Comparison of ENCODE assay signal across 35 cellular contexts in the genomic region with DNA sequence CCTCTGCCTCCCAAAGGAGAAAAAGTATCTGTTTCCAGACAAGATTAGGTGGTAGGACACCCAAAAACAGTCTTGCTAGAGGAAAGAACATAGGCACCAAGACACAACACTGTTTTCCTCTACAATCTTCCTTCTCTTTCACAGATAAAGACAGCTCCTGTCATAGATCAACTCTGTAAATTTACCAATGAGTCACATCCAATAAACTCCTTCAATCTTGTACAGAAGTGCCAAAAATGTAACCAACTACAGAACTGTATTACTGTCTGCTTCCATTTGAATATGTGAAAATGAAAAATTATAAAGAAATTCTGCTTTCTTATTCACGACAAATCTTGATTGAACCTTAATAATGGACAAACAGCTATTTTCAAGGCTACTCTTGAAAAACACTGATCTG.
DNase-seq lines count a peak whose midpoint lies in the region; ATAC-seq and TF ChIP-seq lines count a peak whose summit lies in the region.
"Had no signal": no experiment of that assay in that cellular context is flagged by ENCODE, and none has a peak within 500 bp of the region (broad histone marks: within the 10 kb centered on the region; RNA-seq: fewer than 3 reads in every experiment).

No MANE protein-coding gene starts in this region.

- TF ChIP-seq CTCF in MCF 10A (IDR thresholded peaks at IDR 0.05; ENCODE audit: unreplicated experiment) (no peak), breast epithelium (IDR thresholded peaks at IDR 0.05) (no peak), PC-3 (conservative IDR thresholded peaks at IDR 0.05; ENCODE audit: low read depth, low read length) (no peak), Panc1 (IDR thresholded peaks at IDR 0.05) (no peak), osteoblast (IDR thresholded peaks at IDR 0.05; ENCODE audit: extremely low read depth, low read depth, low read length) (no peak), ovary (IDR thresholded peaks at IDR 0.05) (no peak)

- no peaks in the 10 kb centered on the region for H3F3A ChIP-seq in PC-3 (ENCODE audit: low read length, unreplicated experiment)

- DNase-seq in MCF 10A (ENCODE audit: unreplicated experiment) (no peak), breast epithelium (ENCODE audit: low spot score in 2 of 2) (no peak), PC-3 (peak; percentile 37), Panc1 (ENCODE audit: low read depth, low spot score) (no peak), osteoblast (ENCODE audit: insufficient read length, low spot score, missing footprints) (peak; percentile 68), NCI-H2171 (lab: John Stamatoyannopoulos, UW) (no peak), ovary (no peak)
- DNase-seq in activated CD4-positive, alpha-beta T cell treated with anti-CD3 and anti-CD28 coated beads for 48 hours: no peak
- DNase-seq: 8988T; ACHN; AML-193; BE2C; C1 segment of cervical spinal cord; Caco-2; Calu3; CD4-positive, alpha-beta memory T cell; CD4-positive, alpha-beta T cell; CD4-positive, CD25-positive, alpha-beta regulatory T cell; CD8-positive, alpha-beta memory T cell; CD8-positive, alpha-beta T cell; COR-L47; DMS 273 treated with DMSO at 0.1 percent for 48 hours; DMS153; DMS53; DMS79; DMS79 treated with DMSO at 0.1 percent for 48 hours; DND-41; EL had no signal

- no peak for TF ChIP-seq EP300 in ovary (IDR thresholded peaks at IDR 0.05)

- intact Hi-C loops in MCF 10A (cut with micrococcal nuclease) (no loop called here), breast epithelium (cut with DNase I; ENCODE audit: low total_unique reads) (no loop called here), PC-3 (cut with micrococcal nuclease) (no loop called here), Panc1 (cut with micrococcal nuclease; ENCODE audit: unreplicated experiment) (no loop called here), ovary (cut with DNase I) (no loop called here)

- H3K4me1 ChIP-seq in breast epithelium: no peaks in the 10 kb centered on the region
- no peaks in the 10 kb centered on the region for H3K4me1 ChIP-seq in PC-3 (ENCODE audit: insufficient read depth, low read length)
- H3K4me1 ChIP-seq in Panc1 (ENCODE audit: control insufficient read depth, insufficient read depth, low read length): no peaks in the 10 kb centered on the region
- H3K4me1 ChIP-seq in osteoblast (ENCODE audit: insufficient read depth, low read length): no peaks in the 10 kb centered on the region
- H3K4me1 ChIP-seq in ovary (ENCODE audit: insufficient read depth): no peaks in the 10 kb centered on the region
- H3K4me1 ChIP-seq: A549; BE2C; BLaER1; BLaER1 treated with 17β-estradiol and CSF1 and Interleukin-3, amounts not matched to agents 10 nM and 100 nM; Caco-2 had no signal

- H3K27me3 ChIP-seq in breast epithelium (no peaks in the 10 kb centered on the region), PC-3 (ENCODE audit: low read length) (no peaks in the 10 kb centered on the region), Panc1 (ENCODE audit: control insufficient read depth, insufficient read depth, low read length) (no peaks in the 10 kb centered on the region), osteoblast (ENCODE audit: insufficient read depth, low read length) (no peaks in the 10 kb centered on the region), ovary (no peaks in the 10 kb centered on the region)
- H3K27me3 ChIP-seq: BE2C; BLaER1; BLaER1 treated with 17β-estradiol and CSF1 and Interleukin-3, amounts not matched to agents 10 nM and 100 nM had no signal

- no peaks in the 10 kb centered on the region for H3K9me3 Mint-ChIP-seq in MCF 10A (ENCODE audit: unreplicated experiment)
- H3K9me3 Mint-ChIP-seq: CD8-positive, alpha-beta T cell had no signal

- H3K9me3 ChIP-seq in breast epithelium (no peaks in the 10 kb centered on the region), PC-3 (ENCODE audit: low read length) (no peaks in the 10 kb centered on the region), Panc1 (ENCODE audit: control insufficient read depth, insufficient read depth, low read depth, low read length) (no peaks in the 10 kb centered on the region; the same call in 1 of the 2 replicates), osteoblast (ENCODE audit: low read depth, low read length) (no peaks in the 10 kb centered on the region), ovary (no peaks in the 10 kb centered on the region)
- H3K9me3 ChIP-seq: A549; BE2C; BLaER1; BLaER1 treated with 17β-estradiol and CSF1 and Interleukin-3, amounts not matched to agents 10 nM and 100 nM; Caco-2 had no signal

- no peaks in the 10 kb centered on the region for H3K4me1 Mint-ChIP-seq in MCF 10A (ENCODE audit: insufficient read depth, unreplicated experiment)
- H3K4me1 Mint-ChIP-seq: B cell; CD14-positive monocyte; CD4-positive, alpha-beta memory T cell; CD4-positive, CD25-positive, alpha-beta regulatory T cell; CD8-positive, alpha-beta memory T cell had no signal

- CTCF ChIA-PET in MCF 10A (lab: Yijun Ruan, JAX) (no interaction called here), PC-3 (lab: Charles Lee) (interaction anchor here (0.6 kb wide), 2 partner anchors 19 to 652 kb away, joined by 3 read pairs; no protein-coding TSS in a partner anchor), Panc1 (lab: Charles Lee) (no interaction called here)

- no peaks in the 10 kb centered on the region for H3K36me3 Mint-ChIP-seq in MCF 10A (ENCODE audit: insufficient read depth, unreplicated experiment)
- H3K36me3 Mint-ChIP-seq: CD14-positive monocyte; CD4-positive, alpha-beta memory T cell; CD4-positive, CD25-positive, alpha-beta regulatory T cell; CD8-positive, alpha-beta memory T cell; CD8-positive, alpha-beta T cell had no signal

- TF ChIP-seq POLR2A in breast epithelium (IDR thresholded peaks at IDR 0.05) (no peak), ovary (IDR thresholded peaks at IDR 0.05) (no peak)

- H4K20me1 ChIP-seq in PC-3 (ENCODE audit: low read length) (no peaks in the 10 kb centered on the region), osteoblast (ENCODE audit: insufficient read depth, low read length) (no peaks in the 10 kb centered on the region)
- H4K20me1 ChIP-seq: BLaER1; BLaER1 treated with 17β-estradiol and CSF1 and Interleukin-3, amounts not matched to agents 10 nM and 100 nM had no signal

- H3K79me2 ChIP-seq in PC-3 (ENCODE audit: low read length) (no peaks in the 10 kb centered on the region), osteoblast (ENCODE audit: insufficient read depth, low read length) (no peaks in the 10 kb centered on the region)

- H3K9ac ChIP-seq in PC-3 (ENCODE audit: low read length): no peak overlapping the region
- H3K9ac ChIP-seq: BLaER1; BLaER1 treated with 17β-estradiol and CSF1 and Interleukin-3, amounts not matched to agents 10 nM and 100 nM had no signal

- BruUV-seq in MCF 10A (replicated peaks; lab: Mats Ljungman, UMichigan) (no TSS peak), PC-3 (replicated peaks; lab: Mats Ljungman, UMichigan) (no TSS peak), Panc1 (replicated peaks; lab: Mats Ljungman, UMichigan) (no TSS peak)

- H3K27ac ChIP-seq in breast epithelium (no peak overlapping the region), PC-3 (ENCODE audit: low read length) (no peak overlapping the region), Panc1 (ENCODE audit: low read length) (peak overlapping the region; percentile 68; the same call in 1 of the 2 replicates), osteoblast (ENCODE audit: low read depth, low read length) (no peak overlapping the region), ovary (no peak overlapping the region)
- H3K27ac ChIP-seq: 22Rv1; A549; BLaER1; BLaER1 treated with 17β-estradiol and CSF1 and Interleukin-3, amounts not matched to agents 10 nM and 100 nM; C4-2B had no signal

- no peaks in the 10 kb centered on the region for H3K9me2 ChIP-seq in PC-3 (replicated peaks; ENCODE audit: low read length)

- H3K4me3 Mint-ChIP-seq in MCF 10A (ENCODE audit: unreplicated experiment): no peak overlapping the region
- H3K4me3 Mint-ChIP-seq: B cell; CD14-positive monocyte; CD4-positive, alpha-beta memory T cell; CD4-positive, alpha-beta T cell; CD4-positive, CD25-positive, alpha-beta regulatory T cell; CD8-positive, alpha-beta memory T cell; CD8-positive, alpha-beta T cell had no signal

- H2AFZ ChIP-seq in PC-3 (ENCODE audit: low read length): no peak overlapping the region
- no peak overlapping the region for H2AFZ ChIP-seq in osteoblast (ENCODE audit: low read length)

- no peak overlapping the region for H3K4me2 ChIP-seq in PC-3 (ENCODE audit: low read length)
- no peak overlapping the region for H3K4me2 ChIP-seq in osteoblast (ENCODE audit: insufficient read depth, low read length)
- H3K4me2 ChIP-seq: A549; BLaER1; BLaER1 treated with 17β-estradiol and CSF1 and Interleukin-3, amounts not matched to agents 10 nM and 100 nM had no signal

- POLR2A ChIA-PET in MCF 10A (lab: Yijun Ruan, JAX) (no interaction called here), PC-3 (lab: Charles Lee; ENCODE audit: unreplicated experiment) (no interaction called here), Panc1 (lab: Charles Lee) (no interaction called here)

- peak; percentile 74 for ATAC-seq in PC-3
- no peak for ATAC-seq in Panc1
- ATAC-seq: A549; CD8-positive, alpha-beta T cell had no signal

- 89 to 95% (median 94%) methylated on average over 1 of the region's 1 CpG for WGBS in ovary, 3 donors

- H3K36me3 ChIP-seq in breast epithelium (no peaks in the 10 kb centered on the region), PC-3 (ENCODE audit: low read depth, low read length) (no peaks in the 10 kb centered on the region), Panc1 (ENCODE audit: control insufficient read depth, insufficient read depth, low read length) (no peaks in the 10 kb centered on the region), osteoblast (ENCODE audit: insufficient read depth, low read length) (no peaks in the 10 kb centered on the region), ovary (no peaks in the 10 kb centered on the region)
- H3K36me3 ChIP-seq: BE2C; BLaER1; BLaER1 treated with 17β-estradiol and CSF1 and Interleukin-3, amounts not matched to agents 10 nM and 100 nM had no signal

- H3K27ac Mint-ChIP-seq in MCF 10A (ENCODE audit: low read depth, unreplicated experiment): peak overlapping the region; percentile 11
- H3K27ac Mint-ChIP-seq: B cell; CD14-positive monocyte; CD4-positive, alpha-beta memory T cell; CD4-positive, alpha-beta T cell; CD4-positive, CD25-positive, alpha-beta regulatory T cell; CD8-positive, alpha-beta memory T cell; CD8-positive, alpha-beta T cell had no signal

- no peak overlapping the region for H3K4me3 ChIP-seq in breast epithelium
- no peak overlapping the region for H3K4me3 ChIP-seq in PC-3 (ENCODE audit: low read length)
- no peak overlapping the region for H3K4me3 ChIP-seq in Panc1 (ENCODE audit: low read depth in 2 of 2, low read length in 2 of 2)
- no peak overlapping the region for H3K4me3 ChIP-seq in osteoblast (ENCODE audit: insufficient read depth, low read length)
- H3K4me3 ChIP-seq in ovary: no peak overlapping the region
- H3K4me3 ChIP-seq: A549; BLaER1; BLaER1 treated with 17β-estradiol and CSF1 and Interleukin-3, amounts not matched to agents 10 nM and 100 nM had no signal

- in situ Hi-C loops in Panc1 (cut with HindIII; ENCODE audit: low pct_unique_long_range_greater_than_20kb, low sequenced_read_pairs): no loop called here

- H3K27me3 Mint-ChIP-seq in MCF 10A (ENCODE audit: insufficient read depth, unreplicated experiment): no peaks in the 10 kb centered on the region
- H3K27me3 Mint-ChIP-seq: B cell; CD4-positive, alpha-beta T cell; CD4-positive, CD25-positive, alpha-beta regulatory T cell; CD8-positive, alpha-beta memory T cell had no signal

Comparison
In these comparisons a context has a peak if more than half of its experiments do, and no peak if none do; other contexts are left out.
1. DNase-seq: peak in PC-3 (single experiment) and osteoblast (single experiment); none in MCF 10A (single experiment), breast epithelium (0 of 2), Panc1 (single experiment), NCI-H2171 (single experiment), ovary (0 of 5) and activated CD4-positive, alpha-beta T cell treated with anti-CD3 and anti-CD28 coated beads for 48 hours (single experiment).